1 cellular context compared by ENCODE assay signal in the genomic region with DNA sequence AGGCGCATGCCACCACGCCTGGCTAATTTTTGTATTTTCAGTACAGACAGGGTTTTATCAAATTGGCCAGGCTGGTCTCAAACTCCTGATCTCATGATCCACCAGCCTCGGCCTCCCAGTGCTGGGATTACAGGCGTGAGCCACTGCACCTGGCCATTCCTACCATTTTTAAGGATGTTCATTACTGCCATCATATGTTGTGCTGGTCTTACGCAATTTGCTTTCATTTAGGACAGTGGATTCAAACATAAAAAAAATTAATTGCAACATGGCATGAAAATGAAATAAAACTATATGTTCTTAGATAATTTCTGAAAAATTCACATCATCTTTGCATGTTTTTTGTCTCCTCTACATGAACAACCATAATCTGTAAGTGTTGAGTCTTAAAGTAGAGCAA.
TF ChIP-seq lines count a peak whose summit lies in the region.

No MANE protein-coding gene starts in this region.

TF ChIP-seq in H1, 55 proteins besides CTCF, POLR2A, EP300 and RAD21 (continued from another document):
- TF ChIP-seq CEBPB (IDR thresholded peaks at IDR 0.05; ENCODE audit: low read depth, low read length) (peak; percentile 9; the same call in 1 of the 2 replicates), POLR2AphosphoS5 (IDR thresholded peaks at IDR 0.05; ENCODE audit: low read depth, low read length) (no peak), KDM4A (IDR thresholded peaks at IDR 0.05; ENCODE audit: low read depth, low read length, severe bottlenecking) (no peak)
TF ChIP-seq in H1: peak in this region for 1.
